In the genomic region with DNA sequence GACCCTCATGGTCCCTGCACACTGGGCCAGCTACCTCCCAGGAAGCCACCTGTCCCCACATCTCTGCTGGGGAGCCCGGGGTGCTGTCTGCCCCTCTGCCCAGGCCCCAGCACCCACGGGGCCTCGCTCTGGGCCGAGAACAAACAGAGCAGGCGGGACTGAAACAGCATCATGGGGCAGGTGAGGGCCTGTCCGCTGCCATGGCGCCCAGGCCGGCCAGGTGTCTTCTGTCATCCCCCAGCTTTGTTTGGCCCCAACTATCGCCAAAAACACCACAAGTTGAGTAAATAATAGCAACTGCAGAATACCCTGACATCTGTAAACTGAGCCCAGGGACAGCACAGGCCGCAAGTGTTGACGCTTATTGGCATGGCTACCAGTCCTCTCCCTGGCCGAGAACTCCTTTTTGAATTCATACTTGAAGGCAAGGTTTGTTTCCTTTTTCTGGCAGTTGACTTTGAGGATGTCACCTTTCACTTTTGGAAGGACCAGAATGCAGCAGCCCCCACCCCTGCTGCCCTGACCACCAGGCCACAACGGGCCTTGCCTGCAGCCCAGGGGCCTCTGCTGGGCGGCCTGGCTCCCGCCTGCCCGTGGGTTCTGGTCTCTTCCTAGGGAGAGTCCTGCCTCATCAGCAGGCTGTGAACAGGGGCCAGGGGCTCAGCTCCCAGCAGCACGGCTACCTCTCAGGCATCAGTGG, we compare ENCODE assay signal across 1 cellular context.
TF ChIP-seq lines count a peak whose summit lies in the region.

No MANE protein-coding gene starts in this region.

TF ChIP-seq in H1, 55 proteins besides CTCF, POLR2A, EP300 and RAD21 (continued from another document):
- TF ChIP-seq, protein P1, sequence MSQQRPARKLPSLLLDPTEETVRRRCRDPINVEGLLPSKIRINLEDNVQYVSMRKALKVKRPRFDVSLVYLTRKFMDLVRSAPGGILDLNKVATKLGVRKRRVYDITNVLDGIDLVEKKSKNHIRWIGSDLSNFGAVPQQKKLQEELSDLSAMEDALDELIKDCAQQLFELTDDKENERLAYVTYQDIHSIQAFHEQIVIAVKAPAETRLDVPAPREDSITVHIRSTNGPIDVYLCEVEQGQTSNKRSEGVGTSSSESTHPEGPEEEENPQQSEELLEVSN (IDR thresholded peaks at IDR 0.05) = no peak
- TF ChIP-seq SIX5 (IDR thresholded peaks at IDR 0.05; ENCODE audit: low read depth, low read length) (no peak), CTBP2 (IDR thresholded peaks at IDR 0.05; ENCODE audit: borderline replicate concordance, insufficient read depth, insufficient read length, low read length) (no peak), ATF3 (IDR thresholded peaks at IDR 0.05; ENCODE audit: insufficient read depth, low read depth, low read length) (no peak), KDM1A (IDR thresholded peaks at IDR 0.05; ENCODE audit: borderline replicate concordance, low read length) (no peak), TCF12 (IDR thresholded peaks at IDR 0.05; ENCODE audit: low read depth, low read length) (no peak), SP4 (IDR thresholded peaks at IDR 0.05; ENCODE audit: low read length) (no peak), TEAD4 (IDR thresholded peaks at IDR 0.05; ENCODE audit: low read depth, low read length) (no peak), ZNF274 (IDR thresholded peaks at IDR 0.05; ENCODE audit: borderline replicate concordance, extremely low read depth, low read length) (no peak), RFX5 (IDR thresholded peaks at IDR 0.05; ENCODE audit: borderline replicate concordance, low read depth, low read length) (no peak), SAP30 (IDR thresholded peaks at IDR 0.05; ENCODE audit: insufficient read depth, insufficient replicate concordance, low read length) (no peak), KDM4A (IDR thresholded peaks at IDR 0.05; ENCODE audit: low read depth, low read length, severe bottlenecking) (no peak), ATF2 (IDR thresholded peaks at IDR 0.05; ENCODE audit: low read length) (no peak), POLR2AphosphoS5 (IDR thresholded peaks at IDR 0.05; ENCODE audit: low read depth, low read length) (no peak)
